ENCODE assay signal across 8 cellular contexts in genomic region chr13:109074436-109074835, GRCh38.
"Had no signal": no experiment of that assay in that cellular context is flagged by ENCODE, and none has a peak within 500 bp of the region (broad histone marks: within the 10 kb centered on the region; RNA-seq: fewer than 3 reads in every experiment).

No MANE protein-coding gene starts in this region.

- H3K9ac ChIP-seq: GM23248 had no signal

- DNase-seq: GM23248, GOT3, H9, HFFc6, IMR-90, KG1 had no signal

- H3K4me3 ChIP-seq: GM23248, K562 had no signal

- H2AFZ ChIP-seq: GM23248 had no signal

- H3K27ac ChIP-seq: GM23248 had no signal

- FAIRE-seq: HTR-8/SVneo, K562 had no signal
